ENCODE assay signal across 6 cellular contexts in the genomic region with DNA sequence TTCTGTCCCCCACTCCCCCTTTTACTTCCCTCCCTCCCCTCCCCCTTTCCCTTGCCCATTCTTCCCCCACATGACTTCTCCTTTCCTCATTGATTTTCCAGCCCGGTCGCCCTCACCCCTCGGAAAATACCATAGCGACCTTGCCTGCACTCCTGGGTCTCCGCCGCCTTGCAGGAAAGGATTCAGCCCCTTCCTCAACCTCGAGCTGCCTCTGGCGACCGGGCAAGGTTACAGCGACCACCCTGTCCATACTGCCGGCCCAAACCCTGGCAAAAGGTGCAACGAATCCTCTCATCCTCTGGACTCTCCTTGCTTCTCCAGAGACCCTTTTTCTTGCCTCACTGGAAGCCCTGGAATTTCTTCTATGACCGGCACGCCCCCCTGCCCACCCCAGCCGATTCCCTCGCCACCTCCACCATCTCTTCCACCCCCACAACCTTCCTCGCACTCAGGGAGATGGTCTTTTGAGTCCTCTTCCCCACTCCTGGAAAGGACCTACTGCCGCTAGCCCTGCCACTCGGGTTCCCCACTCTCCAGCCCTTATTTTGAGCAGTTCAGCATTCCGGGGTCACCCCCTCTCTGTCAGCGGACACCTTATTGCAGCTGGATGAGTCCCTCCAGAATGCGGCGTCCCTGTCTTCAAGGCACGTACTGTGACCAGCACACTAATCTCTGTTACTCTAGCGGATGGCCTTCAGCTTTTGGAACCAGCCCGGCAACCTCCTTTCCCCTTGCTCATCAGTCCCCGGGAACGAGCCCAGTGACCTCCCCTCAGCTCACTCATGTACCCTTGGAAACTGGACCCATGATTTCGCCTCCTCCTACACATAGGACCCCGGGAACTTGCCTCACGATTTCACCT. TPM values are rescaled to one million over a fixed set of nuclear protein-coding genes. Genes with fewer than 3 reads are reported as not detected.
DNase-seq lines count a peak whose midpoint lies in the region; ATAC-seq and TF ChIP-seq lines count a peak whose summit lies in the region.

No MANE protein-coding gene starts in this region.

- ATAC-seq in HG03432 (IDR thresholded peaks at IDR 0.05; ENCODE audit: unreplicated experiment): no peak
- ATAC-seq in HG03520 (IDR thresholded peaks at IDR 0.05; ENCODE audit: unreplicated experiment): no peak

- H3K4me1 ChIP-seq in suprapubic skin: peaks cover 14% of the 10 kb centered on the region

- TF ChIP-seq CTCF in glutamatergic neuron (IDR thresholded peaks at IDR 0.05; ENCODE audit: partially characterized antibody, unreplicated experiment) (no peak), suprapubic skin (IDR thresholded peaks at IDR 0.05) (no peak)

- no peaks in the 10 kb centered on the region for H3K27me3 ChIP-seq in suprapubic skin

- peak overlapping the region; percentile 100 for H3K27ac Mint-ChIP-seq in T-helper 1 cell treated with Interleukin-12 subunit alpha and Interleukin-12 subunit beta and Interleukin-4 antibody, amounts not matched to agents 30 μg/mL and 1 μg/mL, for 36 hours
- peak overlapping the region; percentile 100 for H3K27ac Mint-ChIP-seq in glutamatergic neuron (ENCODE audit: unreplicated experiment)

- peak overlapping the region; percentile 100 for H3K4me3 Mint-ChIP-seq in T-helper 1 cell treated with Interleukin-12 subunit alpha and Interleukin-12 subunit beta and Interleukin-4 antibody, amounts not matched to agents 30 μg/mL and 1 μg/mL, for 36 hours
- peak overlapping the region; percentile 100 for H3K4me3 Mint-ChIP-seq in glutamatergic neuron (ENCODE audit: unreplicated experiment)

- H3K4me1 Mint-ChIP-seq in T-helper 1 cell treated with Interleukin-12 subunit alpha and Interleukin-12 subunit beta and Interleukin-4 antibody, amounts not matched to agents 30 μg/mL and 1 μg/mL, for 36 hours (ENCODE audit: low read depth): peaks cover 35% of the 10 kb centered on the region
- H3K4me1 Mint-ChIP-seq in glutamatergic neuron (ENCODE audit: low read depth, unreplicated experiment): peaks cover 14% of the 10 kb centered on the region

- WGBS in suprapubic skin: 57% methylated on average over 31 of the region's 31 CpGs

- H3K36me3 Mint-ChIP-seq in T-helper 1 cell treated with Interleukin-12 subunit alpha and Interleukin-12 subunit beta and Interleukin-4 antibody, amounts not matched to agents 30 μg/mL and 1 μg/mL, for 36 hours (ENCODE audit: low read depth): peaks cover 21% of the 10 kb centered on the region
- H3K36me3 Mint-ChIP-seq in glutamatergic neuron (ENCODE audit: unreplicated experiment): no peaks in the 10 kb centered on the region

- no peaks in the 10 kb centered on the region for H3K27me3 Mint-ChIP-seq in T-helper 1 cell treated with Interleukin-12 subunit alpha and Interleukin-12 subunit beta and Interleukin-4 antibody, amounts not matched to agents 30 μg/mL and 1 μg/mL, for 36 hours (ENCODE audit: low read depth)
- H3K27me3 Mint-ChIP-seq in glutamatergic neuron (ENCODE audit: unreplicated experiment): peaks cover 12% of the 10 kb centered on the region

- H3K9me3 ChIP-seq in suprapubic skin: no peaks in the 10 kb centered on the region

- H3K27ac ChIP-seq in suprapubic skin: peak overlapping the region; percentile 96

- no peak for DNase-seq in glutamatergic neuron
- peak; percentile 64 to 78 for DNase-seq in suprapubic skin (ENCODE audit: low spot score in 2 of 2)
- DNase-seq in HuH-7 (ENCODE audit: low spot score): no peak

- H3K36me3 ChIP-seq in suprapubic skin: peaks cover 38% of the 10 kb centered on the region

- no peaks in the 10 kb centered on the region for H3K9me3 Mint-ChIP-seq in T-helper 1 cell treated with Interleukin-12 subunit alpha and Interleukin-12 subunit beta and Interleukin-4 antibody, amounts not matched to agents 30 μg/mL and 1 μg/mL, for 36 hours
- H3K9me3 Mint-ChIP-seq in glutamatergic neuron (ENCODE audit: unreplicated experiment): peaks cover 7% of the 10 kb centered on the region

- H3K4me3 ChIP-seq in suprapubic skin: peak overlapping the region; percentile 68

- TF ChIP-seq POLR2A in suprapubic skin (IDR thresholded peaks at IDR 0.05): no peak

- TF ChIP-seq EP300 in suprapubic skin (IDR thresholded peaks at IDR 0.05): no peak

RNA-seq across cellular contexts. Expression of gene NSUN4, which starts 0.8 kb away (rescaled TPM):
- total RNA-seq in glutamatergic neuron (ENCODE audit: unreplicated experiment): 20.2 TPM
- total RNA-seq in suprapubic skin: 10 to 100 TPM; 21.3 to 27.5 (median 24.3) TPM

RNA-seq across cellular contexts. Expression of gene UQCRH, which starts 38.0 kb away (rescaled TPM):
- total RNA-seq in glutamatergic neuron (ENCODE audit: unreplicated experiment): 271 TPM
- total RNA-seq in suprapubic skin: 100 to 1,000 TPM; 182 to 399 (median 283) TPM

RNA-seq across cellular contexts. Expression of gene LRRC41, which starts 38.0 kb away (rescaled TPM):
- total RNA-seq in glutamatergic neuron (ENCODE audit: unreplicated experiment) (77.9 TPM), suprapubic skin (10 to 100 TPM; 69.8 to 87.6 (median 84.7) TPM)

RNA-seq across cellular contexts. Expression of gene FAAH, which starts 52.7 kb away (rescaled TPM):
- total RNA-seq in glutamatergic neuron (ENCODE audit: unreplicated experiment) (1.7 TPM), suprapubic skin (10 to 100 TPM; 18.1 to 50.5 (median 27.7) TPM)

Comparison
In these comparisons a context has a peak if more than half of its experiments do, and no peak if none do; other contexts are left out.
1. DNase-seq: peak in suprapubic skin (2 of 2); none in glutamatergic neuron (single experiment) and HuH-7 (single experiment).